Comparison of ENCODE assay signal across 8 cellular contexts in genomic region chr1:15949453-15950245, GRCh38. TPM values are rescaled to one million over a fixed set of nuclear protein-coding genes. Genes with fewer than 3 reads are reported as not detected.
DNase-seq lines count a peak whose midpoint lies in the region; ATAC-seq, FAIRE-seq and TF ChIP-seq lines count a peak whose summit lies in the region.

No MANE protein-coding gene starts in this region.

- H3K9me3 Mint-ChIP-seq in activated B cell treated with CpG ODN at 0.5 μM for 24 hours, result no peaks in the 10 kb centered on the region
- no peaks in the 10 kb centered on the region for H3K9me3 Mint-ChIP-seq in MCF 10A (ENCODE audit: unreplicated experiment)

- H3K36me3 ChIP-seq in kidney (ENCODE audit: control insufficient read depth in 1 of 2, insufficient read depth in 2 of 2, low read length in 2 of 2), result peaks cover 12 to 27% of the 10 kb centered on the region in 2 donors

- POLR2A ChIA-PET in activated B cell treated with CpG ODN at 0.5 μM for 24 hours (lab: Charles Lee) (interaction anchor here (0.6 to 8.3 kb wide), 15 partner anchors 9 to 420 kb away, joined by 3 to 94 read pairs (median 4); partner anchors contain the start of genes SPEN and ZBTB17), MCF 10A (lab: Yijun Ruan, JAX) (interaction anchor here (0.7 to 4.1 kb wide), 18 partner anchors 12 to 431 kb away, joined by 3 to 23 read pairs (median 5); partner anchors contain the start of genes SPEN and ZBTB17)

- H3K36me3 Mint-ChIP-seq in activated B cell treated with CpG ODN at 0.5 μM for 24 hours (ENCODE audit: low read depth), result peaks cover 66% of the 10 kb centered on the region
- peaks cover 27% of the 10 kb centered on the region for H3K36me3 Mint-ChIP-seq in MCF 10A (ENCODE audit: insufficient read depth, unreplicated experiment)

- TF ChIP-seq CTCF in activated B cell treated with CpG ODN at 0.5 μM for 24 hours (IDR thresholded peaks at IDR 0.05) (no peak), MCF 10A (IDR thresholded peaks at IDR 0.05; ENCODE audit: unreplicated experiment) (no peak), kidney (IDR thresholded peaks at IDR 0.05; ENCODE audit: borderline replicate concordance, extremely low read depth, insufficient read depth) (no peak)

- peak overlapping the region in 1 of 2 donors; percentile 56 for H3K9ac ChIP-seq in kidney (ENCODE audit: low read length in 2 of 2)

- peaks cover 73% of the 10 kb centered on the region for H3K4me1 Mint-ChIP-seq in activated B cell treated with CpG ODN at 0.5 μM for 24 hours
- peaks cover 59% of the 10 kb centered on the region for H3K4me1 Mint-ChIP-seq in MCF 10A (ENCODE audit: insufficient read depth, unreplicated experiment)

- no peak overlapping the region for H3K4me3 ChIP-seq in kidney (ENCODE audit: low read length in 2 of 2)

- no peak for FAIRE-seq in kidney (lab: Jason Lieb, UNC)

- H3K27ac ChIP-seq in kidney (ENCODE audit: low read depth in 2 of 2, low read length in 2 of 2), result peak overlapping the region; percentile 86 to 90

- peak; percentile 62 for DNase-seq in activated B cell treated with CpG ODN at 0.5 μM for 24 hours
- DNase-seq in MCF 10A (ENCODE audit: unreplicated experiment), result peak; percentile 95
- DNase-seq in kidney, result peak; percentile 98
- peak; percentile 93 for DNase-seq in stimulated activated CD4-positive, alpha-beta T cell treated with anti-CD3 and anti-CD28 coated beads, Interleukin-15, amount 100 ng/mL, for 24 hours
- DNase-seq in NCI-H1436 treated with DMSO at 0.1 percent for 48 hours (lab: John Stamatoyannopoulos, UW), result no peak
- no peak for DNase-seq in COLO829 (ENCODE audit: low spot score)

- ATAC-seq in GM18861 (IDR thresholded peaks at IDR 0.05; ENCODE audit: unreplicated experiment) (peak; percentile 68), HG03108 (IDR thresholded peaks at IDR 0.05; ENCODE audit: unreplicated experiment) (peak; percentile 70), activated B cell treated with CpG ODN at 0.5 μM for 24 hours (ENCODE audit: low read depth) (peak; percentile 82)

- BruUV-seq in MCF 10A (replicated peaks; lab: Mats Ljungman, UMichigan), result no TSS peak

- intact Hi-C loops in activated B cell treated with CpG ODN at 0.5 μM for 24 hours (cut with micrococcal nuclease) (loop anchor here (1.0 to 10.0 kb wide), 4 partner anchors 17 to 105 kb away; no protein-coding TSS in a partner anchor), MCF 10A (cut with micrococcal nuclease) (loop anchor here (2.0 to 5.0 kb wide), 3 partner anchors 43 to 433 kb away; no protein-coding TSS in a partner anchor), kidney (cut with DNase I) (no loop called here)

- peak overlapping the region; percentile 67 for H3K4me3 Mint-ChIP-seq in activated B cell treated with CpG ODN at 0.5 μM for 24 hours
- H3K4me3 Mint-ChIP-seq in MCF 10A (ENCODE audit: unreplicated experiment), result peak overlapping the region; percentile 47

- CTCF ChIA-PET in activated B cell treated with CpG ODN at 0.5 μM for 24 hours (lab: Charles Lee), result interaction anchor here (0.8 to 4.6 kb wide), 3 partner anchors 15 to 134 kb away, joined by 3 to 22 read pairs (median 11); partner anchors contain the start of gene ZBTB17
- CTCF ChIA-PET in MCF 10A (lab: Yijun Ruan, JAX), result interaction anchor here (0.6 to 1.5 kb wide), 6 partner anchors 20 to 158 kb away, joined by 3 to 8 read pairs (median 4); no protein-coding TSS in a partner anchor

- H3K27ac Mint-ChIP-seq in activated B cell treated with CpG ODN at 0.5 μM for 24 hours (peak overlapping the region; percentile 89), MCF 10A (ENCODE audit: low read depth, unreplicated experiment) (peak overlapping the region; percentile 87)

- peaks cover 22 to 49% of the 10 kb centered on the region in 2 donors for H3K4me1 ChIP-seq in kidney (ENCODE audit: control insufficient read depth in 1 of 2, insufficient read depth in 1 of 2, low read depth in 1 of 2, low read length in 2 of 2)

- H3K27me3 Mint-ChIP-seq in activated B cell treated with CpG ODN at 0.5 μM for 24 hours, result no peaks in the 10 kb centered on the region
- H3K27me3 Mint-ChIP-seq in MCF 10A (ENCODE audit: insufficient read depth, unreplicated experiment), result no peaks in the 10 kb centered on the region

- H3K9me3 ChIP-seq in kidney (ENCODE audit: control insufficient read depth in 1 of 2, low read length in 2 of 2), result no peaks in the 10 kb centered on the region

RNA-seq across cellular contexts. Expression of gene ZBTB17, which starts 26.3 kb away (rescaled TPM):
- 109 and 121 TPM in 2 replicates for total RNA-seq in activated B cell treated with CpG ODN at 0.5 μM for 24 hours
- total RNA-seq in MCF 10A (2022), result 46.3 and 48.3 TPM in 2 replicates
- 41.5 TPM for total RNA-seq in kidney
- polyA plus RNA-seq in kidney (ENCODE audit: insufficient read depth, low read depth, low replicate concordance), result 33.1 TPM

RNA-seq across cellular contexts. Expression of gene SRARP, which starts 54.4 kb away (rescaled TPM):
- 0.07 TPM in 1 of 2 replicates, not detected in the other for total RNA-seq in activated B cell treated with CpG ODN at 0.5 μM for 24 hours
- total RNA-seq in MCF 10A (2022), result not detected in 2 replicates
- 0.22 TPM for total RNA-seq in kidney
- polyA plus RNA-seq in kidney (ENCODE audit: insufficient read depth, low read depth, low replicate concordance), result 4.0 TPM

Comparison
In these comparisons a context has a peak if more than half of its experiments do, and no peak if none do; other contexts are left out.
1. DNase-seq: peak in activated B cell treated with CpG ODN at 0.5 μM for 24 hours (single experiment), MCF 10A (single experiment), kidney (single experiment) and stimulated activated CD4-positive, alpha-beta T cell treated with anti-CD3 and anti-CD28 coated beads, Interleukin-15, amount 100 ng/mL, for 24 hours (single experiment); none in NCI-H1436 treated with DMSO at 0.1 percent for 48 hours (single experiment) and COLO829 (single experiment).
2. Peak in every context shown above with its lines, with median percentiles within 50 percentile points of each other: ATAC-seq.